Comparison of ENCODE assay signal across 1 cellular context in genomic region chr10:70671619-70672164, GRCh38.
A peak's percentile ranks its signal among the peaks of the same experiment; 100 is the strongest.
TF ChIP-seq lines count a peak whose summit lies in the region.

No MANE protein-coding gene starts in this region.

TF ChIP-seq in K562, 482 proteins besides CTCF, POLR2A, EP300 and RAD21 (continued from another document and continues in another):
- TF ChIP-seq E2F6 (IDR thresholded peaks at IDR 0.05; ENCODE audit: borderline replicate concordance in 1 of 2, extremely low read depth in 1 of 2, insufficient read depth in 1 of 2, insufficient read length in 1 of 2, low read depth in 1 of 2, low read length in 1 of 2, poor library complexity in 1 of 2, severe bottlenecking in 1 of 2) (no peak), VEZF1 (CRISPR knock-in tag; IDR thresholded peaks at IDR 0.05) (no peak), MEF2A (IDR thresholded peaks at IDR 0.05; ENCODE audit: control insufficient read depth, low read depth, low read length) (no peak), OTX1 (CRISPR knock-in tag; IDR thresholded peaks at IDR 0.05) (peak; percentile 49), LARP7 (IDR thresholded peaks at IDR 0.05) (peak; percentile 88; the same call in 1 of the 2 replicates), MBD1 (CRISPR knock-in tag; IDR thresholded peaks at IDR 0.05) (no peak), ZBED1 (IDR thresholded peaks at IDR 0.05) (0 out of 2 replicates have a peak, but pooled peaks have one; percentile 42), USF2 (CRISPR knock-in tag; IDR thresholded peaks at IDR 0.05) (no peak), CBX1 (IDR thresholded peaks at IDR 0.05; ENCODE audit: low read depth) (peak; percentile 99), HMG20B (CRISPR knock-in tag; IDR thresholded peaks at IDR 0.05) (0 out of 2 replicates have a peak, but pooled peaks have one; percentile 74), E2F5 (CRISPR knock-in tag; IDR thresholded peaks at IDR 0.05) (no peak), XRCC3 (IDR thresholded peaks at IDR 0.05) (no peak), FOXA3 (CRISPR knock-in tag; conservative IDR thresholded peaks at IDR 0.05 in 1 of 2, IDR thresholded peaks at IDR 0.05 in 1 of 2) (0 out of 4 replicates have a peak, but pooled peaks of 1 of the 2 experiments have one; percentile 26), ATF4 (CRISPR knock-in tag; IDR thresholded peaks at IDR 0.05) (no peak; the same call in 1 of the 2 replicates), MCM7 (IDR thresholded peaks at IDR 0.05) (no peak), HMGXB4 (CRISPR knock-in tag; IDR thresholded peaks at IDR 0.05) (no peak), THRA (IDR thresholded peaks at IDR 0.05) (no peak), POLR3G (IDR thresholded peaks at IDR 0.05; ENCODE audit: extremely low read depth, insufficient read length, insufficient replicate concordance) (no peak), DLX4 (CRISPR knock-in tag; IDR thresholded peaks at IDR 0.05) (no peak), ZNF75A (CRISPR knock-in tag; IDR thresholded peaks at IDR 0.05) (0 out of 2 replicates have a peak, but pooled peaks have one; percentile 12), CUX1 (CRISPR knock-in tag; IDR thresholded peaks at IDR 0.05) (no peak), ZNF830 (CRISPR knock-in tag; IDR thresholded peaks at IDR 0.05) (no peak), PTBP1 (IDR thresholded peaks at IDR 0.05; ENCODE audit: low read depth, low read length) (peak; percentile 91), JUN (IDR thresholded peaks at IDR 0.05; ENCODE audit: borderline replicate concordance, low read depth, low read length) (no peak), JUN (CRISPR knock-in tag; IDR thresholded peaks at IDR 0.05; ENCODE audit: borderline replicate concordance) (no peak), UBTF (IDR thresholded peaks at IDR 0.05; ENCODE audit: borderline replicate concordance in 1 of 2, low read depth in 2 of 2, low read length in 2 of 2) (no peak), ZNF449 (CRISPR knock-in tag; IDR thresholded peaks at IDR 0.05) (no peak), EHMT2 (IDR thresholded peaks at IDR 0.05) (no peak), NR2C2 (CRISPR knock-in tag; IDR thresholded peaks at IDR 0.05) (no peak), NR2C2 (tag; IDR thresholded peaks at IDR 0.05) (0 out of 2 replicates have a peak, but pooled peaks have one; percentile 7), RAD51 (IDR thresholded peaks at IDR 0.05; ENCODE audit: borderline replicate concordance, low read depth) (no peak), SREBF2 (CRISPR knock-in tag; IDR thresholded peaks at IDR 0.05) (no peak), SRSF3 (IDR thresholded peaks at IDR 0.05; ENCODE audit: insufficient read depth, low read length) (no peak), SMARCB1 (IDR thresholded peaks at IDR 0.05; ENCODE audit: insufficient read length, low read depth) (no peak), CREB5 (CRISPR knock-in tag; IDR thresholded peaks at IDR 0.05) (peak; percentile 60; the same call in 1 of the 2 replicates), ZNF699 (CRISPR knock-in tag; IDR thresholded peaks at IDR 0.05; ENCODE audit: insufficient replicate concordance) (no peak), PRMT5 (CRISPR knock-in tag; IDR thresholded peaks at IDR 0.05) (no peak)
